1 cellular context compared by ENCODE assay signal in genomic region chr10:32163076-32163773, GRCh38.
TF ChIP-seq lines count a peak whose summit lies in the region.

No MANE protein-coding gene starts in this region.

TF ChIP-seq in HepG2, 621 proteins besides CTCF, POLR2A, EP300 and RAD21 (continued from another document):
- TF ChIP-seq USF2 (IDR thresholded peaks at IDR 0.05; ENCODE audit: low read depth, low read length) (no peak), USF2 (CRISPR knock-in tag; IDR thresholded peaks at IDR 0.05; ENCODE audit: borderline replicate concordance) (no peak), MTF2 (CRISPR knock-in tag; IDR thresholded peaks at IDR 0.05; ENCODE audit: borderline replicate concordance) (no peak), ZFP90 (CRISPR knock-in tag; IDR thresholded peaks at IDR 0.05; ENCODE audit: borderline replicate concordance) (no peak), ZZZ3 (CRISPR knock-in tag; IDR thresholded peaks at IDR 0.05; ENCODE audit: borderline replicate concordance) (no peak), KLF15 (CRISPR knock-in tag; IDR thresholded peaks at IDR 0.05; ENCODE audit: borderline replicate concordance) (no peak), NAIF1 (CRISPR knock-in tag; IDR thresholded peaks at IDR 0.05; ENCODE audit: borderline replicate concordance) (no peak)
